ENCODE assay signal across 1 cellular context in the genomic region with DNA sequence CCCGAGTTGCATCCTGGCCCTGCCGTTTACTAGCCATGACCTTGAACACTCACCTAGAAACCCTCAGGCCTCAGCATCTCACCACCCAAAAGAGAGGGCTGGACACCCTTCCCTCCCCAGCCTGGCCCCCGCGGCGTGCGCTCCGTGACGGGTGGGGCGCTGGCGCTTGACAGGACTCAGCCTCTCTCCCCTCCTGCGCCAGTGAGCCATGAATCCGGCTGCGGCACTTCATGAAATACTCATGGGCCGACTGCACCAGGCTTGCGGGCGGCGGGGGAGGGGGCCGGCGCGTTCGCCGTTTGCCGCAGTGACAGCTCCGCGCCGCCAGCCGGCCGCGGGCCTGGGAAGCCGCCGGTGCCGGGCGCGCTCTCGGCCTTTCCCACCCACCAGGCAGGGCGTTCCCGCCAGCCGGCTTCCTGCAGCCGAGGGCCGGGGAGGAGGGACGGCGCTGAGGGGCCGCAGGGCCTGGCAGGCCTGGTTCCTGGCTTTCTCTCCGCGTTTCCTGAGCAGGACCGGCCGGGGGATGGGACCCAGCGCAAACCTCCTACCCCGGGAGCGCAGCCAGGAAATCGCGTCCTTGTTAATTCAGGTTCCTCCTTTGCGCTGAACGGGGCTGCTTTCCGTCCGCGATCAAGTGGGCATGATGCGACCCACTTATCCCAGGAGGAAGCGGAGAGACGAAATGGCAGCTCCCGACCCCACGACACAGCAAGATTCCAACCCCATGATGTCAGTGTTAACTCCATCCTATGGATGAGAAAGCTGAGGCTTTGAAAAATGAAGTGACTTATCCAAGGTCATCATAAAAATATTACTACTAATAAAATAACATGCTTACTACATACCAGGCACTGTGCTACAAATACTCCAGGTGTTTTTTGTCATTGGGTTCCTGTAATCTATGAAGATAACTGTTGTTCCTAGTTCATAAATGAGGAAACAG.
A peak's percentile ranks its signal among the peaks of the same experiment; 100 is the strongest.
TF ChIP-seq lines count a peak whose summit lies in the region.

No MANE protein-coding gene starts in this region.

TF ChIP-seq in K562, 482 proteins besides CTCF, POLR2A, EP300 and RAD21 (continued from another document and continues in another):
- TF ChIP-seq RERE (CRISPR knock-in tag; IDR thresholded peaks at IDR 0.05; ENCODE audit: borderline replicate concordance), result no peak
- no peak for TF ChIP-seq ZNF3 (CRISPR knock-in tag; IDR thresholded peaks at IDR 0.05)
- peak; percentile 93 for TF ChIP-seq CTBP1 (IDR thresholded peaks at IDR 0.05; ENCODE audit: borderline replicate concordance)
- TF ChIP-seq BCL6 (CRISPR knock-in tag; IDR thresholded peaks at IDR 0.05), result no peak
- TF ChIP-seq EGR1 (conservative IDR thresholded peaks at IDR 0.05), result 0 out of 2 replicates have a peak, but pooled peaks have one; percentile 4
- no peak for TF ChIP-seq ZNF707 (CRISPR knock-in tag; conservative IDR thresholded peaks at IDR 0.05)
- no peak for TF ChIP-seq ZNF175 (CRISPR knock-in tag; IDR thresholded peaks at IDR 0.05; ENCODE audit: low read depth)
- TF ChIP-seq FOXP1 (CRISPR knock-in tag; IDR thresholded peaks at IDR 0.05), result no peak
- peak; percentile 84 for TF ChIP-seq CXXC5 (CRISPR knock-in tag; IDR thresholded peaks at IDR 0.05)
- TF ChIP-seq HDAC6 (IDR thresholded peaks at IDR 0.05; ENCODE audit: low read depth, low read length), result peak; percentile 89; the same call in 1 of the 2 replicates
- TF ChIP-seq CBFA2T3 (IDR thresholded peaks at IDR 0.05), result no peak
- TF ChIP-seq NONO (IDR thresholded peaks at IDR 0.05; ENCODE audit: low read depth in 2 of 2, low read length in 1 of 2), result 0 out of 4 replicates have a peak, but pooled peaks of 1 of the 2 experiments have one; percentile 60
- no peak for TF ChIP-seq EHMT2 (IDR thresholded peaks at IDR 0.05)
- peak; percentile 52; the same call in 1 of the 2 replicates for TF ChIP-seq ATF7 (IDR thresholded peaks at IDR 0.05)
- TF ChIP-seq NR2F6 (CRISPR knock-in tag; IDR thresholded peaks at IDR 0.05), result no peak
- no peak for TF ChIP-seq CREB3 (tag; conservative IDR thresholded peaks at IDR 0.05; ENCODE audit: low read depth)
- TF ChIP-seq TEAD4 (IDR thresholded peaks at IDR 0.05; ENCODE audit: low read length), result no peak; the same call in 1 of the 2 replicates
- no peak for TF ChIP-seq TEAD4 (CRISPR knock-in tag; IDR thresholded peaks at IDR 0.05; ENCODE audit: borderline replicate concordance)
- peak; percentile 41; the same call in 1 of the 2 replicates for TF ChIP-seq MYC (IDR thresholded peaks at IDR 0.05; ENCODE audit: low read depth, low read length)
- no peak for TF ChIP-seq MYC (CRISPR knock-in tag; IDR thresholded peaks at IDR 0.05; ENCODE audit: borderline replicate concordance, low read depth)
- peak; percentile 65 for TF ChIP-seq SAP30 (IDR thresholded peaks at IDR 0.05; ENCODE audit: borderline replicate concordance, insufficient read depth, low read depth, low read length, poor library complexity, severe bottlenecking)
- TF ChIP-seq MEIS2 (IDR thresholded peaks at IDR 0.05; ENCODE audit: partially characterized antibody), result peak; percentile 51
- peak; percentile 68 for TF ChIP-seq KLF1 (tag; IDR thresholded peaks at IDR 0.05)
- TF ChIP-seq ZBTB7A (IDR thresholded peaks at IDR 0.05; ENCODE audit: borderline replicate concordance, control insufficient read depth, low read depth, low read length), result peak; percentile 69; the same call in 1 of the 2 replicates
- TF ChIP-seq SRSF3 (IDR thresholded peaks at IDR 0.05; ENCODE audit: insufficient read depth, low read length), result no peak
- no peak for TF ChIP-seq ZHX1 (conservative IDR thresholded peaks at IDR 0.05; ENCODE audit: low read length)
- TF ChIP-seq ZNF12 (CRISPR knock-in tag; IDR thresholded peaks at IDR 0.05), result 0 out of 2 replicates have a peak, but pooled peaks have one; percentile 67
- TF ChIP-seq MTA3 (IDR thresholded peaks at IDR 0.05; ENCODE audit: borderline replicate concordance), result peak; percentile 80; the same call in 1 of the 2 replicates
- no peak for TF ChIP-seq ID3 (CRISPR knock-in tag; IDR thresholded peaks at IDR 0.05)
- TF ChIP-seq ID3 (tag; IDR thresholded peaks at IDR 0.05), result 0 out of 2 replicates have a peak, but pooled peaks have one; percentile 35
- TF ChIP-seq DNMT1 (IDR thresholded peaks at IDR 0.05), result no peak
- no peak for TF ChIP-seq BRF1 (IDR thresholded peaks at IDR 0.05; ENCODE audit: borderline replicate concordance, extremely low read depth, insufficient read length)
- TF ChIP-seq, protein P1, sequence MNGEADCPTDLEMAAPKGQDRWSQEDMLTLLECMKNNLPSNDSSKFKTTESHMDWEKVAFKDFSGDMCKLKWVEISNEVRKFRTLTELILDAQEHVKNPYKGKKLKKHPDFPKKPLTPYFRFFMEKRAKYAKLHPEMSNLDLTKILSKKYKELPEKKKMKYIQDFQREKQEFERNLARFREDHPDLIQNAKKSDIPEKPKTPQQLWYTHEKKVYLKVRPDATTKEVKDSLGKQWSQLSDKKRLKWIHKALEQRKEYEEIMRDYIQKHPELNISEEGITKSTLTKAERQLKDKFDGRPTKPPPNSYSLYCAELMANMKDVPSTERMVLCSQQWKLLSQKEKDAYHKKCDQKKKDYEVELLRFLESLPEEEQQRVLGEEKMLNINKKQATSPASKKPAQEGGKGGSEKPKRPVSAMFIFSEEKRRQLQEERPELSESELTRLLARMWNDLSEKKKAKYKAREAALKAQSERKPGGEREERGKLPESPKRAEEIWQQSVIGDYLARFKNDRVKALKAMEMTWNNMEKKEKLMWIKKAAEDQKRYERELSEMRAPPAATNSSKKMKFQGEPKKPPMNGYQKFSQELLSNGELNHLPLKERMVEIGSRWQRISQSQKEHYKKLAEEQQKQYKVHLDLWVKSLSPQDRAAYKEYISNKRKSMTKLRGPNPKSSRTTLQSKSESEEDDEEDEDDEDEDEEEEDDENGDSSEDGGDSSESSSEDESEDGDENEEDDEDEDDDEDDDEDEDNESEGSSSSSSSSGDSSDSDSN (IDR thresholded peaks at IDR 0.05; ENCODE audit: borderline replicate concordance in 1 of 2, low read depth in 2 of 2, low read length in 2 of 2), result peak; percentile 95 to 98
- TF ChIP-seq, protein P2, sequence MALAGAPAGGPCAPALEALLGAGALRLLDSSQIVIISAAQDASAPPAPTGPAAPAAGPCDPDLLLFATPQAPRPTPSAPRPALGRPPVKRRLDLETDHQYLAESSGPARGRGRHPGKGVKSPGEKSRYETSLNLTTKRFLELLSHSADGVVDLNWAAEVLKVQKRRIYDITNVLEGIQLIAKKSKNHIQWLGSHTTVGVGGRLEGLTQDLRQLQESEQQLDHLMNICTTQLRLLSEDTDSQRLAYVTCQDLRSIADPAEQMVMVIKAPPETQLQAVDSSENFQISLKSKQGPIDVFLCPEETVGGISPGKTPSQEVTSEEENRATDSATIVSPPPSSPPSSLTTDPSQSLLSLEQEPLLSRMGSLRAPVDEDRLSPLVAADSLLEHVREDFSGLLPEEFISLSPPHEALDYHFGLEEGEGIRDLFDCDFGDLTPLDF (CRISPR knock-in tag; IDR thresholded peaks at IDR 0.05), result peak; percentile 42; the same call in 1 of the 2 replicates
- no peak for TF ChIP-seq ZNF644 (tag; IDR thresholded peaks at IDR 0.05; ENCODE audit: low read depth)
- TF ChIP-seq CC2D1A (IDR thresholded peaks at IDR 0.05), result no peak
- no peak for TF ChIP-seq AFF4 (CRISPR knock-in tag; IDR thresholded peaks at IDR 0.05)
- no peak for TF ChIP-seq ATF1 (CRISPR knock-in tag; IDR thresholded peaks at IDR 0.05)
- TF ChIP-seq ATF1 (tag; IDR thresholded peaks at IDR 0.05), result peak; percentile 13; the same call in 1 of the 2 replicates
- peak in 1 of 3 experiments; percentile 61 for TF ChIP-seq YY1 (IDR thresholded peaks at IDR 0.05; ENCODE audit: borderline replicate concordance in 1 of 3, control insufficient read depth in 1 of 3, extremely low read depth in 1 of 3, insufficient read depth in 3 of 3, insufficient read length in 1 of 3, insufficient replicate concordance in 2 of 3, low read depth in 1 of 3, low read length in 2 of 3)
- no peak for TF ChIP-seq HEY1 (CRISPR knock-in tag; IDR thresholded peaks at IDR 0.05; ENCODE audit: borderline replicate concordance)
- no peak for TF ChIP-seq FOXK2 (conservative IDR thresholded peaks at IDR 0.05 in 1 of 2, IDR thresholded peaks at IDR 0.05 in 1 of 2; ENCODE audit: low read depth in 2 of 2)
